2 cellular contexts compared by ENCODE assay signal in the genomic region with DNA sequence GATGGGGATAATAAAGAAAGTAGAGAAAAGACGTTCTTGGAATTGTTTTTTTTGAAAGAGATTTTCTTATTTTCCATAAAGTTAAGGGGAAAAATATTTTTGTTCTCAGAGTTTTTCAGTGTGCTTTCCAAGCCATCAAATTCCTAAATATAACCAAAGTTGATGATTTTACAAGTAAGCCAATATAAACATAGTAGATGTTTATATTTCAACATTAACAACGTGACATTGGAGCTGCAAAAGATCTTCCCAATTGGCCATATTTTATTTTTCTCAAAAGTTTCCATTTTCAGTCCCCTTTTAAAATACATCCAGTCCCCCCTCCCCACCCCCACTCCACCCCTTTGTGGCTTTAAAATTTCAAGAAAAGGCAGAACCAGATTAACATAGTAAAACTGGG.
TF ChIP-seq lines count a peak whose summit lies in the region.

No MANE protein-coding gene starts in this region.

TF ChIP-seq in GM23338, 12 proteins besides CTCF, POLR2A, EP300 and RAD21 (continued from another document):
- TF ChIP-seq ETS1 (IDR thresholded peaks at IDR 0.05) = no peak
- no peak for TF ChIP-seq ZNF331 (CRISPR knock-in tag; IDR thresholded peaks at IDR 0.05; ENCODE audit: low read depth)
- TF ChIP-seq POLR2AphosphoS5 (IDR thresholded peaks at IDR 0.05; ENCODE audit: low read depth) = no peak
- no peak for TF ChIP-seq CREB1 (CRISPR knock-in tag; IDR thresholded peaks at IDR 0.05; ENCODE audit: low read depth)
- no peak for TF ChIP-seq JUNB (IDR thresholded peaks at IDR 0.05; ENCODE audit: unreplicated experiment)
- TF ChIP-seq, protein P1, sequence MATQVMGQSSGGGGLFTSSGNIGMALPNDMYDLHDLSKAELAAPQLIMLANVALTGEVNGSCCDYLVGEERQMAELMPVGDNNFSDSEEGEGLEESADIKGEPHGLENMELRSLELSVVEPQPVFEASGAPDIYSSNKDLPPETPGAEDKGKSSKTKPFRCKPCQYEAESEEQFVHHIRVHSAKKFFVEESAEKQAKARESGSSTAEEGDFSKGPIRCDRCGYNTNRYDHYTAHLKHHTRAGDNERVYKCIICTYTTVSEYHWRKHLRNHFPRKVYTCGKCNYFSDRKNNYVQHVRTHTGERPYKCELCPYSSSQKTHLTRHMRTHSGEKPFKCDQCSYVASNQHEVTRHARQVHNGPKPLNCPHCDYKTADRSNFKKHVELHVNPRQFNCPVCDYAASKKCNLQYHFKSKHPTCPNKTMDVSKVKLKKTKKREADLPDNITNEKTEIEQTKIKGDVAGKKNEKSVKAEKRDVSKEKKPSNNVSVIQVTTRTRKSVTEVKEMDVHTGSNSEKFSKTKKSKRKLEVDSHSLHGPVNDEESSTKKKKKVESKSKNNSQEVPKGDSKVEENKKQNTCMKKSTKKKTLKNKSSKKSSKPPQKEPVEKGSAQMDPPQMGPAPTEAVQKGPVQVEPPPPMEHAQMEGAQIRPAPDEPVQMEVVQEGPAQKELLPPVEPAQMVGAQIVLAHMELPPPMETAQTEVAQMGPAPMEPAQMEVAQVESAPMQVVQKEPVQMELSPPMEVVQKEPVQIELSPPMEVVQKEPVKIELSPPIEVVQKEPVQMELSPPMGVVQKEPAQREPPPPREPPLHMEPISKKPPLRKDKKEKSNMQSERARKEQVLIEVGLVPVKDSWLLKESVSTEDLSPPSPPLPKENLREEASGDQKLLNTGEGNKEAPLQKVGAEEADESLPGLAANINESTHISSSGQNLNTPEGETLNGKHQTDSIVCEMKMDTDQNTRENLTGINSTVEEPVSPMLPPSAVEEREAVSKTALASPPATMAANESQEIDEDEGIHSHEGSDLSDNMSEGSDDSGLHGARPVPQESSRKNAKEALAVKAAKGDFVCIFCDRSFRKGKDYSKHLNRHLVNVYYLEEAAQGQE (IDR thresholded peaks at IDR 0.05; ENCODE audit: unreplicated experiment) = no peak
- TF ChIP-seq, protein P2, sequence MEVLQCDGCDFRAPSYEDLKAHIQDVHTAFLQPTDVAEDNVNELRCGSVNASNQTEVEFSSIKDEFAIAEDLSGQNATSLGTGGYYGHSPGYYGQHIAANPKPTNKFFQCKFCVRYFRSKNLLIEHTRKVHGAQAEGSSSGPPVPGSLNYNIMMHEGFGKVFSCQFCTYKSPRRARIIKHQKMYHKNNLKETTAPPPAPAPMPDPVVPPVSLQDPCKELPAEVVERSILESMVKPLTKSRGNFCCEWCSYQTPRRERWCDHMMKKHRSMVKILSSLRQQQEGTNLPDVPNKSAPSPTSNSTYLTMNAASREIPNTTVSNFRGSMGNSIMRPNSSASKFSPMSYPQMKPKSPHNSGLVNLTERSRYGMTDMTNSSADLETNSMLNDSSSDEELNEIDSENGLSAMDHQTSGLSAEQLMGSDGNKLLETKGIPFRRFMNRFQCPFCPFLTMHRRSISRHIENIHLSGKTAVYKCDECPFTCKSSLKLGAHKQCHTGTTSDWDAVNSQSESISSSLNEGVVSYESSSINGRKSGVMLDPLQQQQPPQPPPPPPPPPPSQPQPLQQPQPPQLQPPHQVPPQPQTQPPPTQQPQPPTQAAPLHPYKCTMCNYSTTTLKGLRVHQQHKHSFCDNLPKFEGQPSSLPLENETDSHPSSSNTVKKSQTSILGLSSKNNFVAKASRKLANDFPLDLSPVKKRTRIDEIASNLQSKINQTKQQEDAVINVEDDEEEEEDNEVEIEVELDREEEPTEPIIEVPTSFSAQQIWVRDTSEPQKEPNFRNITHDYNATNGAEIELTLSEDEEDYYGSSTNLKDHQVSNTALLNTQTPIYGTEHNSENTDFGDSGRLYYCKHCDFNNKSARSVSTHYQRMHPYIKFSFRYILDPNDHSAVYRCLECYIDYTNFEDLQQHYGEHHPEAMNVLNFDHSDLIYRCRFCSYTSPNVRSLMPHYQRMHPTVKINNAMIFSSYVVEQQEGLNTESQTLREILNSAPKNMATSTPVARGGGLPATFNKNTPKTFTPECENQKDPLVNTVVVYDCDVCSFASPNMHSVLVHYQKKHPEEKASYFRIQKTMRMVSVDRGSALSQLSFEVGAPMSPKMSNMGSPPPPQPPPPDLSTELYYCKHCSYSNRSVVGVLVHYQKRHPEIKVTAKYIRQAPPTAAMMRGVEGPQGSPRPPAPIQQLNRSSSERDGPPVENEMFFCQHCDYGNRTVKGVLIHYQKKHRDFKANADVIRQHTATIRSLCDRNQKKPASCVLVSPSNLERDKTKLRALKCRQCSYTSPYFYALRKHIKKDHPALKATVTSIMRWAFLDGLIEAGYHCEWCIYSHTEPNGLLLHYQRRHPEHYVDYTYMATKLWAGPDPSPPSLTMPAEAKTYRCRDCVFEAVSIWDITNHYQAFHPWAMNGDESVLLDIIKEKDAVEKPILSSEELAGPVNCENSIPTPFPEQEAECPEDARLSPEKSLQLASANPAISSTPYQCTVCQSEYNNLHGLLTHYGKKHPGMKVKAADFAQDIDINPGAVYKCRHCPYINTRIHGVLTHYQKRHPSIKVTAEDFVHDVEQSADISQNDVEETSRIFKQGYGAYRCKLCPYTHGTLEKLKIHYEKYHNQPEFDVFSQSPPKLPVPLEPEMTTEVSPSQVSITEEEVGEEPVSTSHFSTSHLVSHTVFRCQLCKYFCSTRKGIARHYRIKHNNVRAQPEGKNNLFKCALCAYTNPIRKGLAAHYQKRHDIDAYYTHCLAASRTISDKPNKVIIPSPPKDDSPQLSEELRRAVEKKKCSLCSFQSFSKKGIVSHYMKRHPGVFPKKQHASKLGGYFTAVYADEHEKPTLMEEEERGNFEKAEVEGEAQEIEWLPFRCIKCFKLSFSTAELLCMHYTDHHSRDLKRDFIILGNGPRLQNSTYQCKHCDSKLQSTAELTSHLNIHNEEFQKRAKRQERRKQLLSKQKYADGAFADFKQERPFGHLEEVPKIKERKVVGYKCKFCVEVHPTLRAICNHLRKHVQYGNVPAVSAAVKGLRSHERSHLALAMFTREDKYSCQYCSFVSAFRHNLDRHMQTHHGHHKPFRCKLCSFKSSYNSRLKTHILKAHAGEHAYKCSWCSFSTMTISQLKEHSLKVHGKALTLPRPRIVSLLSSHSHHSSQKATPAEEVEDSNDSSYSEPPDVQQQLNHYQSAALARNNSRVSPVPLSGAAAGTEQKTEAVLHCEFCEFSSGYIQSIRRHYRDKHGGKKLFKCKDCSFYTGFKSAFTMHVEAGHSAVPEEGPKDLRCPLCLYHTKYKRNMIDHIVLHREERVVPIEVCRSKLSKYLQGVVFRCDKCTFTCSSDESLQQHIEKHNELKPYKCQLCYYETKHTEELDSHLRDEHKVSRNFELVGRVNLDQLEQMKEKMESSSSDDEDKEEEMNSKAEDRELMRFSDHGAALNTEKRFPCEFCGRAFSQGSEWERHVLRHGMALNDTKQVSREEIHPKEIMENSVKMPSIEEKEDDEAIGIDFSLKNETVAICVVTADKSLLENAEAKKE (CRISPR knock-in tag; IDR thresholded peaks at IDR 0.05) = no peak
- TF ChIP-seq ZNF114 (CRISPR knock-in tag; IDR thresholded peaks at IDR 0.05) = no peak
- TF ChIP-seq EZH2phosphoT487 (IDR thresholded peaks at IDR 0.05; ENCODE audit: unreplicated experiment) = no peak

TF ChIP-seq in K562, 482 proteins besides CTCF, POLR2A, EP300 and RAD21 (continued from another document):
- TF ChIP-seq ZNF512 (tag; IDR thresholded peaks at IDR 0.05) = peak; percentile 63; the same call in 1 of the 2 replicates
- TF ChIP-seq, protein P3, sequence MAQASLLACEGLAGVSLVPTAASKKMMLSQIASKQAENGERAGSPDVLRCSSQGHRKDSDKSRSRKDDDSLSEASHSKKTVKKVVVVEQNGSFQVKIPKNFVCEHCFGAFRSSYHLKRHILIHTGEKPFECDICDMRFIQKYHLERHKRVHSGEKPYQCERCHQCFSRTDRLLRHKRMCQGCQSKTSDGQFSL (CRISPR knock-in tag; IDR thresholded peaks at IDR 0.05) = no peak
- TF ChIP-seq, protein P3 (tag; IDR thresholded peaks at IDR 0.05) = no peak
- TF ChIP-seq CTCFL (IDR thresholded peaks at IDR 0.05; ENCODE audit: borderline replicate concordance, insufficient read depth, low read depth, low read length, poor library complexity, severe bottlenecking) = no peak
- TF ChIP-seq HNRNPK (IDR thresholded peaks at IDR 0.05; ENCODE audit: low read depth, low read length, poor library complexity, severe bottlenecking) = peak; percentile 48
- TF ChIP-seq SAFB2 (IDR thresholded peaks at IDR 0.05; ENCODE audit: borderline replicate concordance, low read depth, low read length, severe bottlenecking) = no peak
- no peak for TF ChIP-seq SMAD2 (IDR thresholded peaks at IDR 0.05; ENCODE audit: low read depth, low read length)
